9 cellular contexts compared by ENCODE assay signal in the genomic region with DNA sequence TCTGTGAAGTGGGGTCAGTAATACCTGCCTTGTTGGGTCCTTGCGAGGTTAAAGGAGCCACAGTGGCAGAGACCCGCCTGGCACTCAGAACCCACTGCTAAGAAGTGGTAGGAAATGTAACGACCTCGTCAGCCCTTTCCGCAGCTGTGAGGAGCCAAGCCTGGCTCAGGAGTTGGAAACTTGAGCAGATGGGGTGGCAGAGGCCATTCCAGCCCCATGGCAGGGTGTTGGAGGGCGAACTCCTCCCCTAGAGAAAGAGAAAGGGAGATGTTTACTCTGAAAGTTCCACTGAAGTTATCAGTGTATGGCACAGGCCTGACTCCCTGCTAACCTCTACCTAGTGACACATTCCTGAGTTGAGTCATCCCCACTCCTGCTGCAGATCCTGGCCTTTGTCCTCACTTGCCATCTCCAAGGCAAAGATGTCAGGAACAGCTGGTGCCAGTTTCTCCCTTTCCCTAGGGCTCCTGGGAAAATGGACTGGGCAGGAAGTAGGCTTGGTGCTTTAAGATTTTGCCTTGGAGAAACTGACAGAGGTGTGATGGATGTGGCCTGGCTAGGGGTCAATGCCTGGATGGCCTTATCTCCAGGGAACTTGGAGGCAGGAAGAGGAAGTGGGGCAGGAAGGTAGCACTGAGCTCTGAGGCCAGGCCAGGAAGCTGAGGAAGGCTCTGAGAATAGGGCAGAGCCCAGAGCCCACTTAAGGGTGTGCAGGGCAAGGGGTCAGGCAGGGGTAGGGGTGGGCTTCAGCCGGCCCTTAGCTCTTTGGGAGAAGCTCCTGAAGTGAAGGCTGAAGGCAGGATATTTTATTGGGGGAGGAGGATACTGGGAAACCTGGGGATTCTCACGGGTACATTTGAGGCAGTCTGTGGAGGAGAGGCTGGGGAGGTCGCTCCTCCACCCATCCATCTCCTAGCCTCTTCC. TPM values are rescaled to one million over a fixed set of nuclear protein-coding genes. Genes with fewer than 3 reads are reported as not detected.
A peak's percentile ranks its signal among the peaks of the same experiment; 100 is the strongest.
DNase-seq lines count a peak whose midpoint lies in the region; ATAC-seq, FAIRE-seq and TF ChIP-seq lines count a peak whose summit lies in the region.
"Had no signal": no experiment of that assay in that cellular context is flagged by ENCODE, and none has a peak within 500 bp of the region (broad histone marks: within the 10 kb centered on the region; RNA-seq: fewer than 3 reads in every experiment).

No MANE protein-coding gene starts in this region.

- H3K4me3 Mint-ChIP-seq in GM23338: peak overlapping the region; percentile 63

- 0 out of 3 replicates have a peak, but pooled peaks cover 3% of the 10 kb centered on the region for H3K9me3 Mint-ChIP-seq in GM23338

- WGBS in suprapubic skin: 29% methylated on average over 9 of the region's 9 CpGs

- H3K36me3 ChIP-seq in GM23338 (ENCODE audit: insufficient read depth) (no peaks in the 10 kb centered on the region), PC-9 (ENCODE audit: low read depth) (0 out of 2 replicates have a peak, but pooled peaks cover 7% of the 10 kb centered on the region), bronchial epithelial cell (ENCODE audit: control insufficient read depth, insufficient read depth, low read length) (peaks cover 7% of the 10 kb centered on the region), suprapubic skin (no peaks in the 10 kb centered on the region)

- H3K4me1 Mint-ChIP-seq in GM23338: peaks cover 11% of the 10 kb centered on the region

- H3K27ac Mint-ChIP-seq in GM23338: no peak overlapping the region

- H3K9me3 ChIP-seq in PC-9 (ENCODE audit: insufficient read depth, low read depth) (no peaks in the 10 kb centered on the region), suprapubic skin (no peaks in the 10 kb centered on the region)

- peaks cover 28% of the 10 kb centered on the region for H3K27me3 Mint-ChIP-seq in GM23338 (ENCODE audit: insufficient read depth, low read depth, poor library complexity)

- ATAC-seq in GM23338 (peak; percentile 37), GM21367 (IDR thresholded peaks at IDR 0.05; ENCODE audit: unreplicated experiment) (no peak)

- no peaks in the 10 kb centered on the region for H3K9me2 ChIP-seq in GM23338 (ENCODE audit: insufficient read depth)
- H3K9me2 ChIP-seq in PC-9 (ENCODE audit: insufficient read depth): no peaks in the 10 kb centered on the region

- H3F3A ChIP-seq in GM23338 (replicated peaks; ENCODE audit: low read depth): 0 out of 2 replicates have a peak, but pooled peaks cover 3% of the 10 kb centered on the region
- H3F3A ChIP-seq in PC-9 (ENCODE audit: insufficient read depth, low read depth): peaks cover 23% of the 10 kb centered on the region

- H3K27me3 ChIP-seq in GM23338 (ENCODE audit: insufficient read depth) (peaks cover 31% of the 10 kb centered on the region), PC-9 (ENCODE audit: insufficient read depth, low read depth) (no peaks in the 10 kb centered on the region), bronchial epithelial cell (ENCODE audit: control insufficient read depth, insufficient read depth, low read length) (no peaks in the 10 kb centered on the region), suprapubic skin (no peaks in the 10 kb centered on the region)

- peak; percentile 31 for DNase-seq in GF-D8 (lab: John Stamatoyannopoulos, UW)
- DNase-seq in GM23338 (ENCODE audit: low spot score): peak; percentile 29
- DNase-seq in PC-9: peak; percentile 67 to 89
- DNase-seq in bronchial epithelial cell (ENCODE audit: low read depth): peak; percentile 87
- DNase-seq in left kidney (ENCODE audit: low read depth, low spot score): peak; percentile 89
- DNase-seq in suprapubic skin (ENCODE audit: low spot score in 2 of 2): no peak
- no peak for DNase-seq in NCI-H345 (lab: John Stamatoyannopoulos, UW)

- no TSS peak for BruUV-seq in PC-9 (replicated peaks; lab: Mats Ljungman, UMichigan)

- no peak for TF ChIP-seq CTCF in GM23338 (conservative IDR thresholded peaks at IDR 0.05; ENCODE audit: low read depth in 2 of 2)
- no peak for TF ChIP-seq CTCF in PC-9 (conservative IDR thresholded peaks at IDR 0.05)
- no peak for TF ChIP-seq CTCF in bronchial epithelial cell (IDR thresholded peaks at IDR 0.05; ENCODE audit: insufficient read depth, low read length, severe bottlenecking)
- no peak for TF ChIP-seq CTCF in suprapubic skin (IDR thresholded peaks at IDR 0.05)

- H2AFZ ChIP-seq in GM23338 (peak overlapping the region; percentile 95), PC-9 (no peak overlapping the region)

- TF ChIP-seq POLR2A in suprapubic skin (IDR thresholded peaks at IDR 0.05): no peak

- H3K4me3 ChIP-seq in GM23338: peak overlapping the region; percentile 65
- no peak overlapping the region for H3K4me3 ChIP-seq in PC-9
- no peak overlapping the region for H3K4me3 ChIP-seq in bronchial epithelial cell (ENCODE audit: low read depth, low read length)
- H3K4me3 ChIP-seq in suprapubic skin: peak overlapping the region; percentile 64

- POLR2A ChIA-PET in PC-9 (lab: Charles Lee; ENCODE audit: unreplicated experiment): interaction anchor here (0.6 kb wide), 2 partner anchors 29 to 235 kb away, joined by 3 to 4 read pairs; no protein-coding TSS in a partner anchor

- no peaks in the 10 kb centered on the region for H3K79me2 ChIP-seq in GM23338 (replicated peaks; ENCODE audit: insufficient read depth)
- peaks cover 3% of the 10 kb centered on the region; the same call in 1 of the 2 replicates for H3K79me2 ChIP-seq in PC-9 (ENCODE audit: low read depth)

- H3K36me3 Mint-ChIP-seq in GM23338 (ENCODE audit: low read depth): peaks cover 10% of the 10 kb centered on the region; the same call in 1 of the 3 replicates

- H3K27ac ChIP-seq in GM23338 (ENCODE audit: low read depth) (no peak overlapping the region), PC-9 (peak overlapping the region; percentile 60), suprapubic skin (peak overlapping the region; percentile 91)

- intact Hi-C loops in PC-9 (cut with micrococcal nuclease; ENCODE audit: unreplicated experiment): no loop called here

- H4K20me1 ChIP-seq in GM23338 (replicated peaks; ENCODE audit: insufficient read depth) (no peaks in the 10 kb centered on the region), PC-9 (ENCODE audit: insufficient read depth) (no peaks in the 10 kb centered on the region)

- CTCF ChIA-PET in PC-9 (lab: Charles Lee): interaction anchor here (0.6 kb wide), 1 partner anchor 21 kb away, joined by 3 read pairs; no protein-coding TSS in a partner anchor

- no peak for FAIRE-seq in bronchial epithelial cell (lab: Jason Lieb, UNC)
- FAIRE-seq: TTC549 had no signal

- H3K4me1 ChIP-seq in GM23338 (ENCODE audit: insufficient read depth) (peaks cover 7% of the 10 kb centered on the region; the same call in 1 of the 2 replicates), PC-9 (replicated peaks; ENCODE audit: insufficient read depth) (peaks cover 20% of the 10 kb centered on the region), suprapubic skin (peaks cover 65% of the 10 kb centered on the region)

- TF ChIP-seq EP300 in suprapubic skin (IDR thresholded peaks at IDR 0.05): no peak

- H3K4me2 ChIP-seq in GM23338: peak overlapping the region; percentile 86
- peak overlapping the region; percentile 45 for H3K4me2 ChIP-seq in PC-9

TF ChIP-seq in GM23338, 12 proteins besides CTCF, POLR2A, EP300 and RAD21 (continues in another document):
- TF ChIP-seq ZNF114 (CRISPR knock-in tag; IDR thresholded peaks at IDR 0.05) (no peak), EZH2 (IDR thresholded peaks at IDR 0.05; ENCODE audit: low read depth, unreplicated experiment) (no peak), EZH2phosphoT487 (IDR thresholded peaks at IDR 0.05; ENCODE audit: unreplicated experiment) (no peak), CREB1 (CRISPR knock-in tag; IDR thresholded peaks at IDR 0.05; ENCODE audit: low read depth) (no peak)

RNA-seq across cellular contexts. Expression of a gene that starts 0.9 kb away (rescaled TPM):
- total RNA-seq in GM23338 (2014; rRNA removed; shearing (Covaris generic)): 0.87 and 2.6 TPM in 2 replicates
- polyA plus RNA-seq in GM23338 (2016; fragmentation: Nextera tagmentation; extraction: Ambion mirVana): 5.5 and 7.8 TPM in 2 replicates
- 7.2 and 7.4 TPM in 2 replicates for total RNA-seq in PC-9 (2021)
- total RNA-seq in bronchial epithelial cell: 4.5 and 5.5 TPM in 2 replicates
- total RNA-seq in suprapubic skin: 10 to 100 TPM in 2 of 4 donors, 1 to 10 TPM in 2; 7.9 to 24.1 (median 14.0) TPM

RNA-seq across cellular contexts. Expression of a gene that starts 7.7 kb away (rescaled TPM):
- total RNA-seq in GM23338 (2014; rRNA removed; shearing (Covaris generic)): 16.3 and 17.4 TPM in 2 replicates
- 71.7 and 73.0 TPM in 2 replicates for polyA plus RNA-seq in GM23338 (2016; fragmentation: Nextera tagmentation; extraction: Ambion mirVana)
- total RNA-seq in PC-9 (2021) (91.9 and 124 TPM in 2 replicates), bronchial epithelial cell (41.3 and 67.6 TPM in 2 replicates), suprapubic skin (100 to 1,000 TPM in 1 of 4 donors, 10 to 100 TPM in 3; 85.5 to 123 (median 96.0) TPM)

RNA-seq across cellular contexts. Expression of a gene that starts 10.4 kb away (rescaled TPM):
- total RNA-seq in GM23338 (2014; rRNA removed; shearing (Covaris generic)): 114 and 145 TPM in 2 replicates
- polyA plus RNA-seq in GM23338 (2016; fragmentation: Nextera tagmentation; extraction: Ambion mirVana): 260 and 276 TPM in 2 replicates
- 93.9 and 96.7 TPM in 2 replicates for total RNA-seq in PC-9 (2021)
- 240 and 318 TPM in 2 replicates for total RNA-seq in bronchial epithelial cell
- 100 to 1,000 TPM in 3 of 4 donors, 10 to 100 TPM in 1; 89.9 to 127 (median 110) TPM for total RNA-seq in suprapubic skin

RNA-seq across cellular contexts. Expression of a gene that starts 17.4 kb away (rescaled TPM):
- total RNA-seq in GM23338 (2014; rRNA removed; shearing (Covaris generic)): 10.1 and 16.4 TPM in 2 replicates
- polyA plus RNA-seq in GM23338 (2016; fragmentation: Nextera tagmentation; extraction: Ambion mirVana): 21.4 and 27.9 TPM in 2 replicates
- total RNA-seq in PC-9 (2021) (5.3 and 5.9 TPM in 2 replicates), bronchial epithelial cell (8.3 and 9.2 TPM in 2 replicates), suprapubic skin (10 to 100 TPM; 13.1 to 15.0 (median 14.1) TPM)

RNA-seq across cellular contexts. Expression of a gene that starts 23.8 kb away (rescaled TPM):
- total RNA-seq in GM23338 (2014; rRNA removed; shearing (Covaris generic)): 30.8 and 36.2 TPM in 2 replicates
- 14.4 and 15.3 TPM in 2 replicates for polyA plus RNA-seq in GM23338 (2016; fragmentation: Nextera tagmentation; extraction: Ambion mirVana)
- 30.2 and 30.6 TPM in 2 replicates for total RNA-seq in PC-9 (2021)
- 27.9 and 33.0 TPM in 2 replicates for total RNA-seq in bronchial epithelial cell
- total RNA-seq in suprapubic skin: 10 to 100 TPM; 23.2 to 38.9 (median 27.7) TPM

Comparison
In these comparisons a context has a peak if more than half of its experiments do, and no peak if none do; other contexts are left out.
1. DNase-seq: peak in GF-D8 (single experiment), GM23338 (single experiment), PC-9 (2 of 2), bronchial epithelial cell (single experiment) and left kidney (single experiment); none in suprapubic skin (0 of 2) and NCI-H345 (single experiment).
2. H3K4me3 ChIP-seq: peak in GM23338 (single experiment) and suprapubic skin (single experiment); none in PC-9 (single experiment) and bronchial epithelial cell (single experiment).